ENCODE assay signal across 9 cellular contexts in genomic region chr7:15889501-15889900, GRCh38.
DNase-seq lines count a peak whose midpoint lies in the region; ATAC-seq and TF ChIP-seq lines count a peak whose summit lies in the region.
"Had no signal": no experiment of that assay in that cellular context is flagged by ENCODE, and none has a peak within 500 bp of the region (broad histone marks: within the 10 kb centered on the region; RNA-seq: fewer than 3 reads in every experiment).

No MANE protein-coding gene starts in this region.

- peak; percentile 46 to 63 for TF ChIP-seq CTCF in Caco-2 (IDR thresholded peaks at IDR 0.05; ENCODE audit: insufficient read depth in 1 of 2, low read depth in 1 of 2, low read length in 1 of 2, severe bottlenecking in 1 of 2, unreplicated experiment in 1 of 2)
- TF ChIP-seq CTCF in LNCaP clone FGC (IDR thresholded peaks at IDR 0.05; ENCODE audit: control insufficient read depth, extremely low read depth, insufficient read depth): peak; percentile 52
- peak; percentile 19 for TF ChIP-seq CTCF in astrocyte of the spinal cord (IDR thresholded peaks at IDR 0.05; ENCODE audit: low read depth, low read length)
- no peak for TF ChIP-seq CTCF in left lung (IDR thresholded peaks at IDR 0.05)

- peak; percentile 66 for ATAC-seq in left lung
- no peak for ATAC-seq in activated CD8-positive, alpha-beta T cell treated with anti-CD3 and anti-CD28 coated beads, Interleukin-2, amount 10 ng/mL, durations not matched to agents 7 days and 5 days

- H3K9me3 Mint-ChIP-seq in Caco-2 (ENCODE audit: unreplicated experiment): no peaks in the 10 kb centered on the region
- H3K9me3 Mint-ChIP-seq in activated CD8-positive, alpha-beta T cell treated with anti-CD3 and anti-CD28 coated beads, Interleukin-2, amount 10 ng/mL, durations not matched to agents 7 days and 5 days (ENCODE audit: insufficient read depth): no peaks in the 10 kb centered on the region

- POLR2A ChIA-PET in Caco-2 (lab: Charles Lee): interaction anchor here (0.5 kb wide), 1 partner anchor 817 kb away, joined by 9 read pairs; no protein-coding TSS in a partner anchor
- POLR2A ChIA-PET in activated CD8-positive, alpha-beta T cell treated with anti-CD3 and anti-CD28 coated beads, Interleukin-2, amount 10 ng/mL, durations not matched to agents 7 days and 5 days (lab: Charles Lee): no interaction called here

- H3K27me3 ChIP-seq in Caco-2 (replicated peaks; ENCODE audit: control insufficient read depth, insufficient read depth, low read length): no peaks in the 10 kb centered on the region
- no peaks in the 10 kb centered on the region for H3K27me3 ChIP-seq in left lung

- intact Hi-C loops in Caco-2 (cut with micrococcal nuclease; ENCODE audit: unreplicated experiment) (loop anchor here (1.0 to 5.0 kb wide), 4 partner anchors 34 to 563 kb away; no protein-coding TSS in a partner anchor), left lung (cut with DNase I) (no loop called here)

- H3K36me3 ChIP-seq in Caco-2 (ENCODE audit: control insufficient read depth, insufficient read depth, low read length) (no peaks in the 10 kb centered on the region), left lung (no peaks in the 10 kb centered on the region)

- no TSS peak for BruUV-seq in Caco-2 (replicated peaks; lab: Mats Ljungman, UMichigan)

- CTCF ChIA-PET in Caco-2 (lab: Charles Lee): interaction anchor here (0.6 to 1.7 kb wide), 7 partner anchors 28 to 203 kb away, joined by 3 to 10 read pairs (median 4); partner anchors contain the start of gene MEOX2
- CTCF ChIA-PET in activated CD8-positive, alpha-beta T cell treated with anti-CD3 and anti-CD28 coated beads, Interleukin-2, amount 10 ng/mL, durations not matched to agents 7 days and 5 days (lab: Charles Lee): interaction anchor here (0.6 kb wide), 1 partner anchor 971 kb away, joined by 3 read pairs; no protein-coding TSS in a partner anchor

- in situ Hi-C loops in astrocyte of the spinal cord (cut with HindIII; ENCODE audit: low sequenced_read_pairs): no loop called here

- H3K9me3 ChIP-seq in Caco-2 (no peaks in the 10 kb centered on the region), left lung (no peaks in the 10 kb centered on the region)

- no peaks in the 10 kb centered on the region for H3K27me3 Mint-ChIP-seq in Caco-2 (ENCODE audit: insufficient read depth, unreplicated experiment)
- H3K27me3 Mint-ChIP-seq in activated CD8-positive, alpha-beta T cell treated with anti-CD3 and anti-CD28 coated beads, Interleukin-2, amount 10 ng/mL, durations not matched to agents 7 days and 5 days (ENCODE audit: low read depth): no peaks in the 10 kb centered on the region

- H3K27ac Mint-ChIP-seq in Caco-2 (ENCODE audit: unreplicated experiment): no peak overlapping the region
- no peak overlapping the region for H3K27ac Mint-ChIP-seq in activated CD8-positive, alpha-beta T cell treated with anti-CD3 and anti-CD28 coated beads, Interleukin-2, amount 10 ng/mL, durations not matched to agents 7 days and 5 days

- no peak overlapping the region for H3K27ac ChIP-seq in left lung

- H3K36me3 Mint-ChIP-seq in Caco-2 (ENCODE audit: insufficient read depth, unreplicated experiment): no peaks in the 10 kb centered on the region
- no peaks in the 10 kb centered on the region for H3K36me3 Mint-ChIP-seq in activated CD8-positive, alpha-beta T cell treated with anti-CD3 and anti-CD28 coated beads, Interleukin-2, amount 10 ng/mL, durations not matched to agents 7 days and 5 days (ENCODE audit: low read depth)

- H3K4me1 Mint-ChIP-seq in Caco-2 (ENCODE audit: low read depth, unreplicated experiment): no peaks in the 10 kb centered on the region
- H3K4me1 Mint-ChIP-seq in activated CD8-positive, alpha-beta T cell treated with anti-CD3 and anti-CD28 coated beads, Interleukin-2, amount 10 ng/mL, durations not matched to agents 7 days and 5 days (ENCODE audit: low read depth): no peaks in the 10 kb centered on the region

- H3K4me3 ChIP-seq in Caco-2 (ENCODE audit: low read depth, low read length) (no peak overlapping the region), LNCaP clone FGC (ENCODE audit: low read depth, low read length) (no peak overlapping the region), astrocyte of the spinal cord (ENCODE audit: low read depth, low read length) (no peak overlapping the region), left lung (no peak overlapping the region)

- peaks cover 7% of the 10 kb centered on the region; the same call in 1 of the 2 replicates for H3K4me1 ChIP-seq in Caco-2
- no peaks in the 10 kb centered on the region for H3K4me1 ChIP-seq in left lung

- H3K4me3 Mint-ChIP-seq in Caco-2 (ENCODE audit: unreplicated experiment): no peak overlapping the region
- no peak overlapping the region for H3K4me3 Mint-ChIP-seq in activated CD8-positive, alpha-beta T cell treated with anti-CD3 and anti-CD28 coated beads, Interleukin-2, amount 10 ng/mL, durations not matched to agents 7 days and 5 days

- DNase-seq in Caco-2 (peak; percentile 63 to 71), LNCaP clone FGC (ENCODE audit: low read depth) (no peak), astrocyte of the spinal cord (ENCODE audit: low read depth, low spot score) (no peak), left lung (no peak), NCI-H510A (lab: John Stamatoyannopoulos, UW) (no peak), T-helper 2 cell (no peak)
- DNase-seq in activated CD8-positive, alpha-beta T cell treated with anti-CD3 and anti-CD28 coated beads, Interleukin-2, amount 10 ng/mL, durations not matched to agents 7 days and 5 days: no peak
- no peak for DNase-seq in activated CD4-positive, alpha-beta T cell treated with anti-CD3 and anti-CD28 coated beads, Interleukin-2, amount 50 U/mL, for 1 hour
- DNase-seq: retina had no signal

Comparison
In these comparisons a context has a peak if more than half of its experiments do, and no peak if none do; other contexts are left out.
1. DNase-seq: peak in Caco-2 (2 of 2); none in LNCaP clone FGC (single experiment), astrocyte of the spinal cord (single experiment), left lung (0 of 2), activated CD8-positive, alpha-beta T cell treated with anti-CD3 and anti-CD28 coated beads, Interleukin-2, amount 10 ng/mL, durations not matched to agents 7 days and 5 days (single experiment), NCI-H510A (single experiment), T-helper 2 cell (0 of 5) and activated CD4-positive, alpha-beta T cell treated with anti-CD3 and anti-CD28 coated beads, Interleukin-2, amount 50 U/mL, for 1 hour (single experiment).
2. CTCF ChIP-seq: peak in Caco-2 (2 of 2), LNCaP clone FGC (single experiment) and astrocyte of the spinal cord (single experiment); none in left lung (0 of 2).